ENCODE assay signal across 18 cellular contexts in genomic region chr11:126308271-126308671, GRCh38. TPM values are rescaled to one million over a fixed set of nuclear protein-coding genes. Genes with fewer than 3 reads are reported as not detected.
A peak's percentile ranks its signal among the peaks of the same experiment; 100 is the strongest.
DNase-seq lines count a peak whose midpoint lies in the region; ATAC-seq and TF ChIP-seq lines count a peak whose summit lies in the region.
"Had no signal": no experiment of that assay in that cellular context is flagged by ENCODE, and none has a peak within 500 bp of the region (broad histone marks: within the 10 kb centered on the region; RNA-seq: fewer than 3 reads in every experiment).

No MANE protein-coding gene starts in this region.

- 71 to 93% (median 85%) methylated on average over 4 of the region's 4 CpGs for WGBS in spleen, 5 donors

- no peak for TF ChIP-seq POLR2A in spleen (IDR thresholded peaks at IDR 0.05)

- H3K4me1 Mint-ChIP-seq in type B pancreatic cell (ENCODE audit: unreplicated experiment): peaks cover 46% of the 10 kb centered on the region
- H3K4me1 Mint-ChIP-seq in activated CD4-positive, alpha-beta T cell treated with anti-CD3 and anti-CD28 coated beads for 36 hours: peaks cover 27% of the 10 kb centered on the region
- peaks cover 19% of the 10 kb centered on the region for H3K4me1 Mint-ChIP-seq in activated CD4-positive, alpha-beta T cell treated with anti-CD3 and anti-CD28 coated beads, Interleukin-2, amount 10 ng/mL, durations not matched to agents 24 days and 14 days

- peaks cover 11% of the 10 kb centered on the region for H3K4me1 ChIP-seq in osteoblast (ENCODE audit: insufficient read depth, low read length)
- H3K4me1 ChIP-seq in spleen: peaks cover 21 to 94% (median 64%) of the 10 kb centered on the region in 6 donors

- H3K9me3 Mint-ChIP-seq in type B pancreatic cell: no peaks in the 10 kb centered on the region
- H3K9me3 Mint-ChIP-seq in activated CD4-positive, alpha-beta T cell treated with anti-CD3 and anti-CD28 coated beads for 36 hours (ENCODE audit: low read depth): no peaks in the 10 kb centered on the region
- no peaks in the 10 kb centered on the region for H3K9me3 Mint-ChIP-seq in activated CD4-positive, alpha-beta T cell treated with anti-CD3 and anti-CD28 coated beads, Interleukin-2, amount 10 ng/mL, durations not matched to agents 24 days and 14 days
- H3K9me3 Mint-ChIP-seq: CD4-positive, alpha-beta T cell; naive B cell; T-helper 1 cell treated with Interleukin-12 subunit alpha and Interleukin-12 subunit beta and Interleukin-4 antibody, amounts not matched to agents 30 μg/mL and 1 μg/mL, for 36 hours had no signal

- H3K4me3 ChIP-seq in osteoblast (ENCODE audit: insufficient read depth, low read length) (no peak overlapping the region), spleen (no peak overlapping the region)
- H3K4me3 ChIP-seq: lung, tibial nerve had no signal

- H3K27ac ChIP-seq in epithelial cell of prostate (peak overlapping the region; percentile 9), osteoblast (ENCODE audit: low read depth, low read length) (no peak overlapping the region), spleen (peak overlapping the region in 2 of 8 donors; percentile 16 to 23)

- no peaks in the 10 kb centered on the region for H3K27me3 Mint-ChIP-seq in type B pancreatic cell
- H3K27me3 Mint-ChIP-seq in activated CD4-positive, alpha-beta T cell treated with anti-CD3 and anti-CD28 coated beads for 36 hours: no peaks in the 10 kb centered on the region
- no peaks in the 10 kb centered on the region for H3K27me3 Mint-ChIP-seq in activated CD4-positive, alpha-beta T cell treated with anti-CD3 and anti-CD28 coated beads, Interleukin-2, amount 10 ng/mL, durations not matched to agents 24 days and 14 days
- H3K27me3 Mint-ChIP-seq: CD4-positive, alpha-beta T cell; naive B cell had no signal

- ATAC-seq in activated CD4-positive, alpha-beta T cell treated with anti-CD3 and anti-CD28 coated beads for 36 hours: no peak

- POLR2A ChIA-PET in activated CD4-positive, alpha-beta T cell treated with anti-CD3 and anti-CD28 coated beads for 36 hours (lab: Charles Lee): no interaction called here

- no peak for TF ChIP-seq CTCF in osteoblast (IDR thresholded peaks at IDR 0.05; ENCODE audit: extremely low read depth, low read depth, low read length)
- no peak for TF ChIP-seq CTCF in type B pancreatic cell (conservative IDR thresholded peaks at IDR 0.05)
- TF ChIP-seq CTCF in spleen (IDR thresholded peaks at IDR 0.05 in 8 of 11, conservative IDR thresholded peaks at IDR 0.05 in 3 of 11): no peak

- no peak overlapping the region for H2AFZ ChIP-seq in osteoblast (ENCODE audit: low read length)

- H3K27ac Mint-ChIP-seq in type B pancreatic cell: no peak overlapping the region
- no peak overlapping the region for H3K27ac Mint-ChIP-seq in activated CD4-positive, alpha-beta T cell treated with anti-CD3 and anti-CD28 coated beads for 36 hours
- no peak overlapping the region for H3K27ac Mint-ChIP-seq in activated CD4-positive, alpha-beta T cell treated with anti-CD3 and anti-CD28 coated beads, Interleukin-2, amount 10 ng/mL, durations not matched to agents 24 days and 14 days
- H3K27ac Mint-ChIP-seq: CD4-positive, alpha-beta T cell; T-helper 1 cell treated with Interleukin-12 subunit alpha and Interleukin-12 subunit beta and Interleukin-4 antibody, amounts not matched to agents 30 μg/mL and 1 μg/mL, for 36 hours had no signal

- H3K4me3 Mint-ChIP-seq in type B pancreatic cell: no peak overlapping the region
- H3K4me3 Mint-ChIP-seq in activated CD4-positive, alpha-beta T cell treated with anti-CD3 and anti-CD28 coated beads for 36 hours: no peak overlapping the region
- no peak overlapping the region for H3K4me3 Mint-ChIP-seq in activated CD4-positive, alpha-beta T cell treated with anti-CD3 and anti-CD28 coated beads, Interleukin-2, amount 10 ng/mL, durations not matched to agents 24 days and 14 days
- H3K4me3 Mint-ChIP-seq: CD4-positive, alpha-beta T cell; naive B cell; T-helper 1 cell treated with Interleukin-12 subunit alpha and Interleukin-12 subunit beta and Interleukin-4 antibody, amounts not matched to agents 30 μg/mL and 1 μg/mL, for 36 hours had no signal

- H3K27me3 ChIP-seq in osteoblast (ENCODE audit: insufficient read depth, low read length): no peaks in the 10 kb centered on the region
- H3K27me3 ChIP-seq in spleen (replicated peaks in 1 of 7): no peaks in the 10 kb centered on the region
- H3K27me3 ChIP-seq: tibial nerve had no signal

- peaks cover 4% of the 10 kb centered on the region for H3K79me2 ChIP-seq in osteoblast (ENCODE audit: insufficient read depth, low read length)

- H3K4me2 ChIP-seq in osteoblast (ENCODE audit: insufficient read depth, low read length): no peak overlapping the region

- peaks cover 8% of the 10 kb centered on the region for H3K36me3 Mint-ChIP-seq in type B pancreatic cell
- H3K36me3 Mint-ChIP-seq in activated CD4-positive, alpha-beta T cell treated with anti-CD3 and anti-CD28 coated beads for 36 hours (ENCODE audit: low read depth): peaks cover 23% of the 10 kb centered on the region
- peaks cover 28% of the 10 kb centered on the region for H3K36me3 Mint-ChIP-seq in activated CD4-positive, alpha-beta T cell treated with anti-CD3 and anti-CD28 coated beads, Interleukin-2, amount 10 ng/mL, durations not matched to agents 24 days and 14 days (ENCODE audit: low read depth)

- CTCF ChIA-PET in activated CD4-positive, alpha-beta T cell treated with anti-CD3 and anti-CD28 coated beads for 36 hours (lab: Charles Lee): interaction anchor here (0.8 to 1.5 kb wide), 4 partner anchors 10 to 173 kb away, joined by 3 to 6 read pairs (median 4); no protein-coding TSS in a partner anchor

- DNase-seq in ELR (ENCODE audit: low read depth) (peak; percentile 40), NCI-H1048 (lab: John Stamatoyannopoulos, UW) (peak; percentile 74), epithelial cell of prostate (ENCODE audit: low read depth, low spot score) (no peak), osteoblast (ENCODE audit: insufficient read length, low spot score, missing footprints) (peak; percentile 47), type B pancreatic cell (ENCODE audit: extremely low spot score, unreplicated experiment) (no peak), spleen (no peak)
- DNase-seq in activated CD4-positive, alpha-beta T cell treated with anti-CD3 and anti-CD28 coated beads for 36 hours: no peak
- DNase-seq in activated CD4-positive, alpha-beta T cell treated with anti-CD3 and anti-CD28 coated beads, Interleukin-2, amount 10 ng/mL, durations not matched to agents 24 days and 14 days: no peak
- DNase-seq: activated CD8-positive, alpha-beta memory T cell treated with anti-CD3 and anti-CD28 coated beads, Interleukin-2, amount 50 U/mL, for 48 hours; CD4-positive, alpha-beta T cell; kidney; naive B cell; SHP77 treated with DMSO at 0.1 percent for 48 hours; stimulated activated CD4-positive, alpha-beta T cell treated with anti-CD3 and anti-CD28 coated beads, Interleukin-2, amount 100 ng/mL, for 24 hours; stimulated activated naive CD4-positive, alpha-beta T cell treated with Interleukin-2 at 50 U/mL for 16 hours had no signal

- H4K20me1 ChIP-seq in osteoblast (ENCODE audit: insufficient read depth, low read length): peaks cover 4% of the 10 kb centered on the region

- H3K9me3 ChIP-seq in osteoblast (ENCODE audit: low read depth, low read length) (no peaks in the 10 kb centered on the region), spleen (no peaks in the 10 kb centered on the region)
- H3K9me3 ChIP-seq: tibial nerve had no signal

- H3K36me3 ChIP-seq in osteoblast (ENCODE audit: insufficient read depth, low read length): no peaks in the 10 kb centered on the region
- H3K36me3 ChIP-seq in spleen: peaks cover 0 to 61% (median 9%) of the 10 kb centered on the region in 6 donors

- intact Hi-C loops in spleen (cut with DNase I; ENCODE audit: low total_unique reads): loop anchor here (5.0 kb wide), 1 partner anchor 174 kb away; no protein-coding TSS in a partner anchor
- intact Hi-C loops in activated CD4-positive, alpha-beta T cell treated with anti-CD3 and anti-CD28 coated beads for 36 hours (cut with DNase I, micrococcal nuclease): loop anchor here in 1 of 2 experiments (10.0 kb wide), 1 partner anchor 1037 kb away; no protein-coding TSS in a partner anchor
- intact Hi-C loops in activated CD4-positive, alpha-beta T cell treated with anti-CD3 and anti-CD28 coated beads, Interleukin-2, amount 10 ng/mL, durations not matched to agents 24 days and 14 days (cut with micrococcal nuclease): no loop called here

RNA-seq across cellular contexts. Expression of gene DCPS, which starts 4.4 kb away (rescaled TPM):
- total RNA-seq in osteoblast (8.3 TPM in 2 replicates), type B pancreatic cell (ENCODE audit: low replicate concordance) (9.8 and 17.6 TPM in 2 replicates), spleen (10 to 100 TPM; 17.4 to 30.8 (median 21.1) TPM)
- 10 to 100 TPM; 23.9 to 35.2 (median 30.4) TPM for polyA plus RNA-seq in spleen
- 10 to 100 TPM; 29.7 to 39.3 TPM for total RNA-seq in activated CD4-positive, alpha-beta T cell treated with anti-CD3 and anti-CD28 coated beads for 36 hours
- 36.0 and 40.2 TPM in 2 replicates for total RNA-seq in activated CD4-positive, alpha-beta T cell treated with anti-CD3 and anti-CD28 coated beads, Interleukin-2, amount 10 ng/mL, durations not matched to agents 24 days and 14 days

RNA-seq across cellular contexts. Expression of gene TIRAP, which starts 25.4 kb away (rescaled TPM):
- total RNA-seq in osteoblast: 9.8 and 10.6 TPM in 2 replicates
- 10.4 and 11.7 TPM in 2 replicates for total RNA-seq in type B pancreatic cell (ENCODE audit: low replicate concordance)
- total RNA-seq in spleen: 10 to 100 TPM; 15.4 to 23.5 (median 18.5) TPM
- polyA plus RNA-seq in spleen: 1 to 10 TPM; 2.6 to 7.3 (median 3.0) TPM
- total RNA-seq in activated CD4-positive, alpha-beta T cell treated with anti-CD3 and anti-CD28 coated beads for 36 hours: 1 to 10 TPM; 5.3 to 7.5 TPM
- 11.4 and 12.0 TPM in 2 replicates for total RNA-seq in activated CD4-positive, alpha-beta T cell treated with anti-CD3 and anti-CD28 coated beads, Interleukin-2, amount 10 ng/mL, durations not matched to agents 24 days and 14 days

RNA-seq across cellular contexts. Expression of gene FOXRED1, which starts 39.3 kb away (rescaled TPM):
- total RNA-seq in osteoblast: 8.3 and 11.6 TPM in 2 replicates
- 32.5 and 49.6 TPM in 2 replicates for total RNA-seq in type B pancreatic cell (ENCODE audit: low replicate concordance)
- total RNA-seq in spleen: 10 to 100 TPM; 26.1 to 48.1 (median 32.0) TPM
- 10 to 100 TPM; 20.5 to 31.6 (median 23.3) TPM for polyA plus RNA-seq in spleen
- 10 to 100 TPM; 39.0 to 43.7 TPM for total RNA-seq in activated CD4-positive, alpha-beta T cell treated with anti-CD3 and anti-CD28 coated beads for 36 hours
- 57.8 and 59.2 TPM in 2 replicates for total RNA-seq in activated CD4-positive, alpha-beta T cell treated with anti-CD3 and anti-CD28 coated beads, Interleukin-2, amount 10 ng/mL, durations not matched to agents 24 days and 14 days

RNA-seq across cellular contexts. Expression of gene SRPRA, which starts 39.6 kb away (rescaled TPM):
- 94.6 and 99.5 TPM in 2 replicates for total RNA-seq in osteoblast
- total RNA-seq in type B pancreatic cell (ENCODE audit: low replicate concordance): 76.6 and 105 TPM in 2 replicates
- total RNA-seq in spleen: 100 to 1,000 TPM; 103 to 130 (median 117) TPM
- polyA plus RNA-seq in spleen: 10 to 100 TPM; 30.9 to 35.3 (median 32.0) TPM
- total RNA-seq in activated CD4-positive, alpha-beta T cell treated with anti-CD3 and anti-CD28 coated beads for 36 hours: 100 to 1,000 TPM; 131 to 139 TPM
- 180 and 191 TPM in 2 replicates for total RNA-seq in activated CD4-positive, alpha-beta T cell treated with anti-CD3 and anti-CD28 coated beads, Interleukin-2, amount 10 ng/mL, durations not matched to agents 24 days and 14 days

RNA-seq across cellular contexts. Expression of gene ST3GAL4, which starts 47.2 kb away (rescaled TPM):
- 11.8 and 13.8 TPM in 2 replicates for total RNA-seq in osteoblast
- 18.6 and 19.1 TPM in 2 replicates for total RNA-seq in type B pancreatic cell (ENCODE audit: low replicate concordance)
- 100 to 1,000 TPM in 1 of 7 donors, 10 to 100 TPM in 6; 41.2 to 102 (median 53.0) TPM for total RNA-seq in spleen
- polyA plus RNA-seq in spleen: 10 to 100 TPM; 12.8 to 25.0 (median 22.4) TPM
- 1 to 10 TPM; 7.5 to 9.1 TPM for total RNA-seq in activated CD4-positive, alpha-beta T cell treated with anti-CD3 and anti-CD28 coated beads for 36 hours
- total RNA-seq in activated CD4-positive, alpha-beta T cell treated with anti-CD3 and anti-CD28 coated beads, Interleukin-2, amount 10 ng/mL, durations not matched to agents 24 days and 14 days: 12.3 and 13.3 TPM in 2 replicates

Comparison
In these comparisons a context has a peak if more than half of its experiments do, and no peak if none do; other contexts are left out.
1. DNase-seq: peak in ELR (single experiment), NCI-H1048 (single experiment) and osteoblast (single experiment); none in epithelial cell of prostate (single experiment), type B pancreatic cell (single experiment), spleen (single experiment), activated CD4-positive, alpha-beta T cell treated with anti-CD3 and anti-CD28 coated beads for 36 hours (single experiment) and activated CD4-positive, alpha-beta T cell treated with anti-CD3 and anti-CD28 coated beads, Interleukin-2, amount 10 ng/mL, durations not matched to agents 24 days and 14 days (single experiment).